20 cellular contexts compared by ENCODE assay signal in genomic region chr3:137998121-137998520, GRCh38. TPM values are rescaled to one million over a fixed set of nuclear protein-coding genes. Genes with fewer than 3 reads are reported as not detected.
A peak's percentile ranks its signal among the peaks of the same experiment; 100 is the strongest.
DNase-seq lines count a peak whose midpoint lies in the region; ATAC-seq, FAIRE-seq and TF ChIP-seq lines count a peak whose summit lies in the region.
"Had no signal": no experiment of that assay in that cellular context is flagged by ENCODE, and none has a peak within 500 bp of the region (broad histone marks: within the 10 kb centered on the region; RNA-seq: fewer than 3 reads in every experiment).

No MANE protein-coding gene starts in this region.

- TF ChIP-seq CTCF in mammary epithelial cell (conservative IDR thresholded peaks at IDR 0.05 in 1 of 2, IDR thresholded peaks at IDR 0.05 in 1 of 2; ENCODE audit: extremely low read depth in 1 of 2, insufficient read depth in 1 of 2, low read depth in 1 of 2, low read length in 2 of 2) (no peak), breast epithelium (IDR thresholded peaks at IDR 0.05) (no peak), bronchial epithelial cell (IDR thresholded peaks at IDR 0.05; ENCODE audit: insufficient read depth, low read length, severe bottlenecking) (no peak), PC-3 (conservative IDR thresholded peaks at IDR 0.05; ENCODE audit: low read depth, low read length) (no peak)

- DNase-seq in mammary epithelial cell (peak; percentile 29), breast epithelium (ENCODE audit: low spot score in 2 of 2) (no peak), bronchial epithelial cell (ENCODE audit: low read depth) (peak; percentile 52), ecto neural progenitor cell (ENCODE audit: low spot score) (no peak), PC-3 (no peak), dedifferentiated amniotic fluid mesenchymal stem cell (ENCODE audit: extremely low spot score) (no peak)
- DNase-seq: AML-193; CD4-positive, alpha-beta T cell; DMS153; DMS79; GF-D8; H9 had no signal

- H3K4me1 ChIP-seq in mammary epithelial cell (ENCODE audit: insufficient read depth, low read length) (no peaks in the 10 kb centered on the region), breast epithelium (no peaks in the 10 kb centered on the region), mucosa of stomach (ENCODE audit: control insufficient read depth, insufficient read depth, low read length) (peaks cover 15% of the 10 kb centered on the region), PC-3 (ENCODE audit: insufficient read depth, low read length) (no peaks in the 10 kb centered on the region)
- H3K4me1 ChIP-seq: A549 had no signal

- H3K79me2 ChIP-seq in mammary epithelial cell (ENCODE audit: insufficient read depth, low read length) (no peaks in the 10 kb centered on the region), PC-3 (ENCODE audit: low read length) (no peaks in the 10 kb centered on the region)

- WGBS in mammary epithelial cell (ENCODE audit: low coverage, missing lambda C conversion rate) = 43% methylated on average over 3 of the region's 3 CpGs

- H4K20me1 ChIP-seq in mammary epithelial cell (ENCODE audit: insufficient read depth, low read length) (no peaks in the 10 kb centered on the region), PC-3 (ENCODE audit: low read length) (no peaks in the 10 kb centered on the region)

- dilution Hi-C loops in mammary epithelial cell (cut with HindIII; ENCODE audit: low sequenced_read_pairs) = loop anchor here (10.0 kb wide), 1 partner anchor 127 kb away; no protein-coding TSS in a partner anchor

- CTCF ChIA-PET in mammary epithelial cell (lab: Charles Lee; ENCODE audit: low non-redundant PET) = no interaction called here
- CTCF ChIA-PET in PC-3 (lab: Charles Lee) = no interaction called here

- H3K36me3 ChIP-seq in mammary epithelial cell (ENCODE audit: insufficient read depth, low read length) = no peaks in the 10 kb centered on the region
- no peaks in the 10 kb centered on the region for H3K36me3 ChIP-seq in breast epithelium
- H3K36me3 ChIP-seq in bronchial epithelial cell (ENCODE audit: control insufficient read depth, insufficient read depth, low read length) = no peaks in the 10 kb centered on the region
- peaks cover 14% of the 10 kb centered on the region for H3K36me3 ChIP-seq in mucosa of stomach (ENCODE audit: control insufficient read depth, insufficient read depth, low read length)
- H3K36me3 ChIP-seq in PC-3 (ENCODE audit: low read depth, low read length) = no peaks in the 10 kb centered on the region

- no peak overlapping the region for H3K4me2 ChIP-seq in mammary epithelial cell (ENCODE audit: insufficient read depth, low read depth, low read length)
- H3K4me2 ChIP-seq in PC-3 (ENCODE audit: low read length) = no peak overlapping the region
- H3K4me2 ChIP-seq: A549 had no signal

- no peak for FAIRE-seq in bronchial epithelial cell (lab: Jason Lieb, UNC)
- FAIRE-seq: A549, H1, HTR-8/SVneo had no signal

- no peak overlapping the region for H3K27ac ChIP-seq in mammary epithelial cell (ENCODE audit: insufficient read depth, low read depth, low read length)
- no peak overlapping the region for H3K27ac ChIP-seq in breast epithelium
- no peak overlapping the region for H3K27ac ChIP-seq in PC-3 (ENCODE audit: low read length)
- H3K27ac ChIP-seq: 22Rv1, A549, C4-2B had no signal

- H3K9me3 ChIP-seq in mammary epithelial cell (replicated peaks; ENCODE audit: insufficient read depth, low read length) = no peaks in the 10 kb centered on the region
- H3K9me3 ChIP-seq in breast epithelium = peaks cover 0 to 16% of the 10 kb centered on the region in 2 donors
- no peaks in the 10 kb centered on the region for H3K9me3 ChIP-seq in mucosa of stomach (ENCODE audit: control insufficient read depth, low read length)
- H3K9me3 ChIP-seq in PC-3 (ENCODE audit: low read length) = no peaks in the 10 kb centered on the region

- no peak overlapping the region for H3K4me3 ChIP-seq in mammary epithelial cell (replicated peaks in 1 of 3; ENCODE audit: insufficient read depth in 1 of 3, low read depth in 2 of 3, low read length in 3 of 3)
- no peak overlapping the region for H3K4me3 ChIP-seq in breast epithelium
- no peak overlapping the region for H3K4me3 ChIP-seq in bronchial epithelial cell (ENCODE audit: low read depth, low read length)
- no peak overlapping the region for H3K4me3 ChIP-seq in mucosa of stomach (ENCODE audit: low read length)
- no peak overlapping the region for H3K4me3 ChIP-seq in PC-3 (ENCODE audit: low read length)
- H3K4me3 ChIP-seq: A549 had no signal

- intact Hi-C loops in mammary epithelial cell (cut with micrococcal nuclease) = no loop called here
- intact Hi-C loops in breast epithelium (cut with DNase I; ENCODE audit: low total_unique reads) = no loop called here
- intact Hi-C loops in PC-3 (cut with micrococcal nuclease) = no loop called here

- H2AFZ ChIP-seq in mammary epithelial cell (ENCODE audit: low read depth, low read length) (no peak overlapping the region), PC-3 (ENCODE audit: low read length) (no peak overlapping the region)

- POLR2A ChIA-PET in PC-3 (lab: Charles Lee; ENCODE audit: unreplicated experiment) = no interaction called here

- H3K9ac ChIP-seq in mammary epithelial cell (ENCODE audit: insufficient read depth, low read length) = no peak overlapping the region
- peak overlapping the region; percentile 63 for H3K9ac ChIP-seq in mucosa of stomach (ENCODE audit: low read length)
- H3K9ac ChIP-seq in PC-3 (ENCODE audit: low read length) = no peak overlapping the region

- no peak for ATAC-seq in PC-3
- ATAC-seq: A549 had no signal

- no peak for TF ChIP-seq POLR2A in breast epithelium (IDR thresholded peaks at IDR 0.05)

- no peaks in the 10 kb centered on the region for H3F3A ChIP-seq in PC-3 (ENCODE audit: low read length, unreplicated experiment)

- H3K27me3 ChIP-seq in mammary epithelial cell (ENCODE audit: insufficient read depth, low read length) = no peaks in the 10 kb centered on the region
- no peaks in the 10 kb centered on the region for H3K27me3 ChIP-seq in breast epithelium
- no peaks in the 10 kb centered on the region for H3K27me3 ChIP-seq in bronchial epithelial cell (ENCODE audit: control insufficient read depth, insufficient read depth, low read length)
- H3K27me3 ChIP-seq in mucosa of stomach (ENCODE audit: control insufficient read depth, insufficient read depth, low read length) = no peaks in the 10 kb centered on the region
- H3K27me3 ChIP-seq in PC-3 (ENCODE audit: low read length) = no peaks in the 10 kb centered on the region

- in situ Hi-C loops in mammary epithelial cell (cut with MboI; ENCODE audit: low sequenced_read_pairs in 2 of 2) = no loop called here

- BruUV-seq in mammary epithelial cell (replicated peaks; lab: Mats Ljungman, UMichigan) = no TSS peak
- BruUV-seq in PC-3 (replicated peaks; lab: Mats Ljungman, UMichigan) = no TSS peak

- no peaks in the 10 kb centered on the region for H3K9me2 ChIP-seq in PC-3 (replicated peaks; ENCODE audit: low read length)

RNA-seq across cellular contexts. Expression of gene CLDN18, which starts 11.8 kb away (rescaled TPM):
- total RNA-seq in mammary epithelial cell (not detected), breast epithelium (not detected), bronchial epithelial cell (not detected in 2 replicates), PC-3 (2014; rRNA removed) (not detected in 2 replicates)
- not detected for polyA plus RNA-seq in mammary epithelial cell
- polyA minus RNA-seq in mammary epithelial cell = not detected
- total RNA-seq: CD4-positive, alpha-beta T cell; Daoy; H1; H9 had no signal
- polyA plus RNA-seq: A549, BJ, H1 had no signal

Comparison
In these comparisons a context has a peak if more than half of its experiments do, and no peak if none do; other contexts are left out.
1. DNase-seq: peak in mammary epithelial cell (single experiment) and bronchial epithelial cell (single experiment); none in breast epithelium (0 of 2), ecto neural progenitor cell (single experiment), PC-3 (single experiment) and dedifferentiated amniotic fluid mesenchymal stem cell (single experiment).